8 cellular contexts compared by ENCODE assay signal in the genomic region with DNA sequence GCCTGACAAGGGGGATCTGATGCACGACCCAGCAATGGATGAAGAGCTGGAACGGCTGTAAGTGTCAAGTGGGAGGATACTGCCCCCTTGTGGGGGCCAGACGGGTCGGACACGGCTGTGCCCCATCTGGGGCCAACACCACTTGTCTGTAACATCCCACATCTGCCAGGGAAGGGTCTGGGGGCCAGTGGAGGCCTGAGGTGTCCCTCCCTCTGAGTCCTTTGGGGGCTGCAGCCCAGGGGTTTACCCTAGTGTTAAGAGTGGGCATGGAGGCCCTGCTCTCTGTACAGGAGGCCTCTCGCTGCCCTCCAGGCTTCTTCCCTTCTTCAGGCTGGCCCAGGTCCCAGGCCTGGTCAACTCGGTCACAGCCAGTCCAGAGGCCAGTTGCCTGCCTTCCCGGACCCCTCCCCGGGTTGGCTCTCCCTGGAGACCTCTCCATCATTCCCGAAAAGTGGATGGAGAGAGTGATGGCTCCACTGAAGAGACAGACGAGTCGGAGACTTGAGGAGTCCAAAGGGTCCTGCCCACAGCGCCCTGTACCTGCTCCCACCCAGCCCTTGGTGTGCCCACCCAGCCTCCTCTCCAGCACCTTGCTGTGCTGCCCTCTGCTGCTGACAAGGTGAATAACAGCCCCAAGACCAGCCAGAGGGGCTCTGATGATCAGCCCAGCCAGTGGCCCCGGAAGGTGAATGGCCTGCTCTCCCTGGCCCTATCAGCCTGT. TPM values are rescaled to one million over a fixed set of nuclear protein-coding genes. Genes with fewer than 3 reads are reported as not detected.
DNase-seq lines count a peak whose midpoint lies in the region; ATAC-seq lines count a peak whose summit lies in the region.

No MANE protein-coding gene starts in this region.

- peak overlapping the region; percentile 38 for H3K27ac ChIP-seq in ectodermal cell (ENCODE audit: insufficient read depth, low read depth, low read length, poor library complexity, severe bottlenecking)

- no peak overlapping the region for H3K4me3 ChIP-seq in ectodermal cell (ENCODE audit: insufficient read depth, low read depth, low read length)

- H3K27me3 ChIP-seq in ectodermal cell (ENCODE audit: control insufficient read depth, insufficient read depth, low read length, poor library complexity, severe bottlenecking), result no peaks in the 10 kb centered on the region

- peak; percentile 70 for DNase-seq in EL
- DNase-seq in NCI-H345 treated with DMSO at 0.1 percent for 48 hours (lab: John Stamatoyannopoulos, UW; ENCODE audit: unreplicated experiment), result peak; percentile 32
- DNase-seq in activated CD4-positive, alpha-beta T cell treated with anti-CD3 and anti-CD28 coated beads, Interleukin-2, amount 50 U/mL, for 1 hour, result peak; percentile 57
- DNase-seq in medulla oblongata (ENCODE audit: extremely low spot score), result peak; percentile 85
- peak; percentile 48 for DNase-seq in stimulated activated naive B cell treated with anti-CD40 and anti-IgM and Interleukin-4, amounts not matched to agents 10 μg/mL and 1 μg/mL and 100 μg/mL, for 72 hours

- H3K4me3 Mint-ChIP-seq in stimulated activated naive B cell treated with anti-CD40 and anti-IgM and Interleukin-4, amounts not matched to agents 10 μg/mL and 1 μg/mL and 100 μg/mL, for 72 hours, result no peak overlapping the region

- 61 to 65% methylated on average over 14 of the region's 14 CpGs for WGBS in ectodermal cell, 2 experiments

- peaks cover 38 to 55% of the 10 kb centered on the region in 2 donors for H3K36me3 Mint-ChIP-seq in stimulated activated naive B cell treated with anti-CD40 and anti-IgM and Interleukin-4, amounts not matched to agents 10 μg/mL and 1 μg/mL and 100 μg/mL, for 72 hours

- no peaks in the 10 kb centered on the region for H3K9me3 Mint-ChIP-seq in stimulated activated naive B cell treated with anti-CD40 and anti-IgM and Interleukin-4, amounts not matched to agents 10 μg/mL and 1 μg/mL and 100 μg/mL, for 72 hours

- H3K4me1 Mint-ChIP-seq in stimulated activated naive B cell treated with anti-CD40 and anti-IgM and Interleukin-4, amounts not matched to agents 10 μg/mL and 1 μg/mL and 100 μg/mL, for 72 hours, result peaks cover 4 to 10% of the 10 kb centered on the region in 2 donors

- peaks cover 5% of the 10 kb centered on the region for H3K4me1 ChIP-seq in ectodermal cell (ENCODE audit: control insufficient read depth, insufficient read depth, low read length)

- ATAC-seq in HG02884 (IDR thresholded peaks at IDR 0.05; ENCODE audit: unreplicated experiment), result peak; percentile 66
- peak; percentile 86 to 87 for ATAC-seq in stimulated activated naive B cell treated with anti-CD40 and anti-IgM and Interleukin-4, amounts not matched to agents 10 μg/mL and 1 μg/mL and 100 μg/mL, for 72 hours (replicated peaks)
- no peak for ATAC-seq in GM18909 (IDR thresholded peaks at IDR 0.05; ENCODE audit: poor library complexity, unreplicated experiment)

- no peaks in the 10 kb centered on the region for H3K9me3 ChIP-seq in ectodermal cell (ENCODE audit: control insufficient read depth, low read length)

- H3K36me3 ChIP-seq in ectodermal cell (ENCODE audit: control insufficient read depth, insufficient read depth, low read length), result peaks cover 18% of the 10 kb centered on the region

- no peaks in the 10 kb centered on the region for H3K27me3 Mint-ChIP-seq in stimulated activated naive B cell treated with anti-CD40 and anti-IgM and Interleukin-4, amounts not matched to agents 10 μg/mL and 1 μg/mL and 100 μg/mL, for 72 hours

- peak overlapping the region; percentile 75 for H3K27ac Mint-ChIP-seq in stimulated activated naive B cell treated with anti-CD40 and anti-IgM and Interleukin-4, amounts not matched to agents 10 μg/mL and 1 μg/mL and 100 μg/mL, for 72 hours

RNA-seq across cellular contexts. Expression of a gene that starts 15.4 kb away (rescaled TPM):
- polyA plus RNA-seq in ectodermal cell (2013, experiment 1 of 4), result 64.1 TPM
- 72.2 TPM for polyA plus RNA-seq in ectodermal cell (2013, experiment 2 of 4)
- polyA plus RNA-seq in ectodermal cell (2013, experiment 3 of 4), result 43.3 TPM
- 51.4 TPM for polyA plus RNA-seq in ectodermal cell (2013, experiment 4 of 4)

RNA-seq across cellular contexts. Expression of a gene that starts 24.9 kb away (rescaled TPM):
- polyA plus RNA-seq in ectodermal cell (2013, experiment 1 of 4), result 10.0 TPM
- 12.5 TPM for polyA plus RNA-seq in ectodermal cell (2013, experiment 2 of 4)
- polyA plus RNA-seq in ectodermal cell (2013, experiment 3 of 4), result 11.6 TPM
- polyA plus RNA-seq in ectodermal cell (2013, experiment 4 of 4), result 15.0 TPM

RNA-seq across cellular contexts. Expression of a gene that starts 53.5 kb away (rescaled TPM):
- 64.8 TPM for polyA plus RNA-seq in ectodermal cell (2013, experiment 1 of 4)
- polyA plus RNA-seq in ectodermal cell (2013, experiment 2 of 4), result 54.7 TPM
- polyA plus RNA-seq in ectodermal cell (2013, experiment 3 of 4), result 53.0 TPM
- polyA plus RNA-seq in ectodermal cell (2013, experiment 4 of 4), result 50.7 TPM

Comparison
In these comparisons a context has a peak if more than half of its experiments do, and no peak if none do; other contexts are left out.
1. DNase-seq: peak in every context shown above with its lines; median percentile 85 in medulla oblongata; 70 in EL; 57 in activated CD4-positive, alpha-beta T cell treated with anti-CD3 and anti-CD28 coated beads, Interleukin-2, amount 50 U/mL, for 1 hour; 48 in stimulated activated naive B cell treated with anti-CD40 and anti-IgM and Interleukin-4, amounts not matched to agents 10 μg/mL and 1 μg/mL and 100 μg/mL, for 72 hours; 32 in NCI-H345 treated with DMSO at 0.1 percent for 48 hours.